20 cellular contexts compared by ENCODE assay signal in the genomic region with DNA sequence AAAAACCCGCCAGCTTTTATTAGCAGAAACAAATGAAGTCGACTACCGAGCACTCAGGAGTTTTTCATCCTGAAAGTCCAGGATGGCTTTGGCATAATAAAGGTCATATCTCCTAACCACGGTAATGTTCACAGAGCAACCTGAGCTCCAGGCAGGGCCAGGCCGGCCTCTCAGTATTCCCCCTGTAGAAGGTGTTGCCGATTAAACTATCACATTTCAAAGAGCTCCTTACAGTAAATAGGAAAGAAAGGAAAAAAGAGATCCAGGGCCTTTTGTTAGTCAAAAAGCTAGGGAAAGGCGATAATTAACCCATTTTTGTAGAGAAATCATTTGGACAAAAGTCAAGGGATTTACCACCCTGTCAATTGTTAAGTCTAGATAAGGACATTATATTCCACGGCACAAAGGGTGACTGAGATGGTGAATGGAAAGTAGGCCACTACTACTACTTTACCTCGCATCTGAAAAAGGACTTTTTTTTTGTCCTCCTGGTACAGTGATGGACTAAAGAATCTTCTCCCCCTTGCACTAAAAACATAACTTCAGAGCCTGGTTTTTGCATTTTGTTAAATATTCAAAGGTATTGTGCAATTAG.
DNase-seq lines count a peak whose midpoint lies in the region; TF ChIP-seq lines count a peak whose summit lies in the region.
"Had no signal": no experiment of that assay in that cellular context is flagged by ENCODE, and none has a peak within 500 bp of the region (broad histone marks: within the 10 kb centered on the region; RNA-seq: fewer than 3 reads in every experiment).

No MANE protein-coding gene starts in this region.

- H2AK5ac ChIP-seq in H9 (ENCODE audit: insufficient read length, low read length), result no peak overlapping the region

- peaks cover 21 to 22% of the 10 kb centered on the region in 2 experiments for H3K4me1 Mint-ChIP-seq in H9
- peaks cover 4% of the 10 kb centered on the region for H3K4me1 Mint-ChIP-seq in progenitor cell of endocrine pancreas (ENCODE audit: low read depth)
- H3K4me1 Mint-ChIP-seq: CD4-positive, alpha-beta memory T cell had no signal

- H2BK15ac ChIP-seq in H9 (ENCODE audit: low read depth, low read length), result no peak overlapping the region

- H3K79me2 ChIP-seq in H9 (ENCODE audit: insufficient read depth, low read length), result no peaks in the 10 kb centered on the region
- H3K79me2 ChIP-seq: parathyroid adenoma had no signal

- no peaks in the 10 kb centered on the region for H3K9me3 ChIP-seq in H9 (ENCODE audit: control insufficient read depth, low read depth, low read length)
- H3K9me3 ChIP-seq: gastrocnemius medialis, Peyer's patch had no signal

- H3K27me3 Mint-ChIP-seq in H9 (ENCODE audit: low read depth) (peaks cover 99% of the 10 kb centered on the region), progenitor cell of endocrine pancreas (peaks cover 38% of the 10 kb centered on the region)

- no peak overlapping the region for H3T11ph ChIP-seq in H9 (ENCODE audit: low read length)

- H3K9me3 Mint-ChIP-seq in H9, result peaks cover 0 to 3% of the 10 kb centered on the region in 2 experiments; a peak in 2 of 5 replicates
- H3K9me3 Mint-ChIP-seq in progenitor cell of endocrine pancreas (ENCODE audit: low read depth), result no peaks in the 10 kb centered on the region
- H3K9me3 Mint-ChIP-seq: activated T-helper 2 cell treated with anti-CD3 and anti-CD28 coated beads, Interferon-gamma antibody, Interleukin-2, Interleukin-4, amounts not matched to agents 10 μg/mL and 5 μg/mL and 100 μg/mL, durations not matched to agents 14 hours and 24 hours and 36 hours had no signal

- no peak overlapping the region for H4K8ac ChIP-seq in H9 (replicated peaks; ENCODE audit: insufficient read length, low read depth, low read length)

- peak overlapping the region; percentile 8 for H3K4me2 ChIP-seq in H9 (ENCODE audit: insufficient read depth, insufficient read length, low read length)

- DNase-seq in DMS 273 (lab: John Stamatoyannopoulos, UW; ENCODE audit: unreplicated experiment), result peak; percentile 48
- DNase-seq in H9, result peak; percentile 36
- DNase-seq in iPS-NIHi7 (ENCODE audit: extremely low spot score), result peak; percentile 30
- DNase-seq in stimulated activated CD4-positive, alpha-beta T cell treated with anti-CD3 and anti-CD28 coated beads, Interleukin-1b, Interleukin-23, amount 100 ng/mL, for 48 hours, result no peak
- no peak for DNase-seq in stimulated activated CD4-positive, alpha-beta T cell treated with anti-CD3 and anti-CD28 coated beads, Interleukin-2, amount 100 ng/mL, for 24 hours
- DNase-seq in progenitor cell of endocrine pancreas (ENCODE audit: low spot score, unreplicated experiment), result no peak
- no peak for DNase-seq in DMS114 treated with DMSO at 0.1 percent for 48 hours (lab: John Stamatoyannopoulos, UW; ENCODE audit: unreplicated experiment)
- DNase-seq: activated CD4-positive, alpha-beta T cell treated with anti-CD3 and anti-CD28 coated beads for 4 hours; CD4-positive, alpha-beta memory T cell; dermis blood vessel endothelial cell; gastrocnemius medialis; left ventricle myocardium superior; NCI-H1694; NCI-H510A; Peyer's patch; stimulated activated CD4-positive, alpha-beta T cell treated with anti-CD3 and anti-CD28 coated beads, Interleukin-4, amount 100 ng/mL, for 1 hour had no signal

- no peak overlapping the region for H4K91ac ChIP-seq in H9 (ENCODE audit: insufficient read length, low read depth, low read length)

- H3K9ac ChIP-seq in H9 (ENCODE audit: extremely low read depth, insufficient read length, low read length), result no peak overlapping the region
- H3K9ac ChIP-seq: parathyroid adenoma had no signal

- no peak overlapping the region for H2BK20ac ChIP-seq in H9 (ENCODE audit: low read depth, low read length, poor library complexity, severe bottlenecking)

- no peak overlapping the region for H3K56ac ChIP-seq in H9 (ENCODE audit: insufficient read length, low read depth, low read length)

- TF ChIP-seq CTCF in H9 (conservative IDR thresholded peaks at IDR 0.05) (no peak), progenitor cell of endocrine pancreas (IDR thresholded peaks at IDR 0.05; ENCODE audit: unreplicated experiment) (no peak)

- 0 out of 5 replicates have a peak overlapping the region, but pooled peaks of 1 of the 2 experiments have one; percentile 6 for H3K4me3 Mint-ChIP-seq in H9
- no peak overlapping the region for H3K4me3 Mint-ChIP-seq in progenitor cell of endocrine pancreas (ENCODE audit: low read depth)
- H3K4me3 Mint-ChIP-seq: CD4-positive, alpha-beta memory T cell had no signal

- no peak overlapping the region for H2BK120ac ChIP-seq in H9 (ENCODE audit: low read depth, low read length, poor library complexity, severe bottlenecking)

- H2BK12ac ChIP-seq in H9 (ENCODE audit: insufficient read length, low read depth, low read length), result no peak overlapping the region

- no peak overlapping the region for H3K4ac ChIP-seq in H9 (ENCODE audit: low read depth, low read length)

- peaks cover 9% of the 10 kb centered on the region; the same call in 1 of the 2 replicates for H3K27me3 ChIP-seq in H9 (ENCODE audit: insufficient read depth, low read length)
- H3K27me3 ChIP-seq: gastrocnemius medialis, Peyer's patch had no signal

- H2BK5ac ChIP-seq in H9 (ENCODE audit: insufficient read length, low read length), result no peak overlapping the region

- H3K27ac Mint-ChIP-seq in H9 (no peak overlapping the region; a peak in 1 of 7 replicates), progenitor cell of endocrine pancreas (no peak overlapping the region)
- H3K27ac Mint-ChIP-seq: activated T-helper 2 cell treated with anti-CD3 and anti-CD28 coated beads, Interferon-gamma antibody, Interleukin-2, Interleukin-4, amounts not matched to agents 10 μg/mL and 5 μg/mL and 100 μg/mL, durations not matched to agents 14 hours and 24 hours and 36 hours; CD4-positive, alpha-beta memory T cell had no signal

- no peaks in the 10 kb centered on the region for H4K20me1 ChIP-seq in H9 (ENCODE audit: control insufficient read depth, insufficient read depth, insufficient read length)

- no peak overlapping the region for H3K27ac ChIP-seq in H9 (ENCODE audit: insufficient read length, low read depth, low read length)
- H3K27ac ChIP-seq: gastrocnemius medialis, parathyroid adenoma, SK-N-MC had no signal

- no peaks in the 10 kb centered on the region for H3K79me1 ChIP-seq in H9 (ENCODE audit: insufficient read depth, low read depth, low read length, poor library complexity, severe bottlenecking)

- no peaks in the 10 kb centered on the region for H3K23me2 ChIP-seq in H9 (ENCODE audit: insufficient read length, low read depth, low read length, poor library complexity, severe bottlenecking)

- no peak overlapping the region for H4K5ac ChIP-seq in H9 (ENCODE audit: insufficient read length, low read depth, low read length)

- no peak overlapping the region for H3K14ac ChIP-seq in H9 (ENCODE audit: insufficient read depth, low read length)

- WGBS in H9 (ENCODE audit: extremely low coverage, insufficient read length, low lambda C conversion rate), result no CpG with 5 or more reads among the region's 9 CpGs

- H3K18ac ChIP-seq in H9 (ENCODE audit: insufficient read length, low read depth, low read length), result no peak overlapping the region

- TF ChIP-seq POLR2A in Raji (IDR thresholded peaks at IDR 0.05; ENCODE audit: insufficient read depth, low read depth, low read length), result 0 out of 2 replicates have a peak, but pooled peaks have one; percentile 6

- H3K4me1 ChIP-seq in H9 (ENCODE audit: insufficient read depth, low read length), result peaks cover 4% of the 10 kb centered on the region
- H3K4me1 ChIP-seq: gastrocnemius medialis, parathyroid adenoma had no signal

- H3K23ac ChIP-seq in H9 (ENCODE audit: insufficient read length, low read depth, low read length), result no peak overlapping the region

- no peaks in the 10 kb centered on the region for H3K36me3 Mint-ChIP-seq in H9 (ENCODE audit: insufficient read depth in 1 of 3, low read depth in 3 of 3)
- no peaks in the 10 kb centered on the region for H3K36me3 Mint-ChIP-seq in progenitor cell of endocrine pancreas (ENCODE audit: insufficient read depth)
- H3K36me3 Mint-ChIP-seq: CD4-positive, alpha-beta memory T cell had no signal

- no peak overlapping the region for H2AFZ ChIP-seq in H9 (ENCODE audit: low read length)
- H2AFZ ChIP-seq: parathyroid adenoma had no signal

Comparison
In these comparisons a context has a peak if more than half of its experiments do, and no peak if none do; other contexts are left out.
1. DNase-seq: peak in DMS 273 (single experiment), H9 (single experiment) and iPS-NIHi7 (single experiment); none in stimulated activated CD4-positive, alpha-beta T cell treated with anti-CD3 and anti-CD28 coated beads, Interleukin-1b, Interleukin-23, amount 100 ng/mL, for 48 hours (single experiment), stimulated activated CD4-positive, alpha-beta T cell treated with anti-CD3 and anti-CD28 coated beads, Interleukin-2, amount 100 ng/mL, for 24 hours (0 of 2), progenitor cell of endocrine pancreas (single experiment) and DMS114 treated with DMSO at 0.1 percent for 48 hours (single experiment).